ENCODE assay signal across 14 cellular contexts in genomic region chr10:130022071-130022470, GRCh38. TPM values are rescaled to one million over a fixed set of nuclear protein-coding genes. Genes with fewer than 3 reads are reported as not detected.
"Had no signal": no experiment of that assay in that cellular context is flagged by ENCODE, and none has a peak within 500 bp of the region (broad histone marks: within the 10 kb centered on the region; RNA-seq: fewer than 3 reads in every experiment).

No MANE protein-coding gene starts in this region.

- H3K4me3 ChIP-seq: hepatocyte, lower lobe of right lung had no signal

- ATAC-seq: lower lobe of right lung; naive thymus-derived CD8-positive, alpha-beta T cell had no signal

- H3K4me2 ChIP-seq: hepatocyte had no signal

- H2AFZ ChIP-seq: hepatocyte had no signal

- H3K27ac ChIP-seq: hepatocyte, lower lobe of right lung had no signal

- DNase-seq: activated naive CD4-positive, alpha-beta T cell treated with anti-CD3 and anti-CD28 coated beads for 36 hours; activated T-cell treated with anti-CD3 and anti-CD28 coated beads for 4 hours; effector CD8-positive, alpha-beta T cell; kidney glomerular epithelial cell; lower lobe of right lung; midbrain; naive thymus-derived CD8-positive, alpha-beta T cell; occipital lobe; stimulated activated CD4-positive, alpha-beta T cell treated with anti-CD3 and anti-CD28 coated beads, Interleukin-2, amount 100 ng/mL, for 48 hours; stimulated activated naive CD4-positive, alpha-beta T cell treated with Interleukin-2 at 50 U/mL for 16 hours; T-helper 9 cell; trophoblast cell had no signal

- H3K36me3 ChIP-seq: lower lobe of right lung had no signal

- H3K27me3 ChIP-seq: hepatocyte had no signal

- H3K4me1 ChIP-seq: lower lobe of right lung had no signal

- H3K9me3 ChIP-seq: lower lobe of right lung had no signal

- H3K79me2 ChIP-seq: hepatocyte had no signal

RNA-seq across cellular contexts. Expression of gene EBF3, which starts 58.0 kb away (rescaled TPM):
- total RNA-seq: activated naive CD4-positive, alpha-beta T cell treated with anti-CD3 and anti-CD28 coated beads for 36 hours; activated T-helper 17 cell treated with anti-CD3 and anti-CD28 coated beads, Interleukin-2, amount 50 U/mL, for 72 hours; naive thymus-derived CD8-positive, alpha-beta T cell had no signal
